ENCODE assay signal across 8 cellular contexts in the genomic region with DNA sequence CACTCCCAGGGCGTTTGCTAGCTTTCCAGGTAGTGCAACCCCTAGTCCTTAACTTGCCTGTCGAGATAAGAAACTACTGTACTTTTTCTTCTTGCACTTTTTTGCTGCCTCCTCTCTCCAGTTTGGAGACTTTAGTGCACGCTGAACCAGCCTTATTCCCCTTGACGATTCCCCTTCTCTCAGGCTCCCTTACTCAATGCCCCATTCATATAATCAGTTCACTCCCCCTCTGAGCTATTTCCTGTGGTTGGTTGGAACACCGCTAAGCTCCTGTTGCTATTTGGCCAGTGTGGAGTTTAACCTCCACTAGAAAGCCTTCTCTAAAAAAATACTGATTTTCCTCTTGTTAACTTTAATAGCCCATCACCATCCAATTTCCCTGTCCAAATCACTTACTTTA. TPM values are rescaled to one million over a fixed set of nuclear protein-coding genes. Genes with fewer than 3 reads are reported as not detected.
A peak's percentile ranks its signal among the peaks of the same experiment; 100 is the strongest.
DNase-seq lines count a peak whose midpoint lies in the region; ATAC-seq, FAIRE-seq and TF ChIP-seq lines count a peak whose summit lies in the region.

No MANE protein-coding gene starts in this region.

- SMC1A ChIA-PET in GM12878 (lab: Charles Lee; ENCODE audit: uncharacterized antibody, unreplicated experiment) = interaction anchor here (0.8 to 3.0 kb wide), 13 partner anchors 9 to 233 kb away, joined by 3 to 16 read pairs (median 4); no protein-coding TSS in a partner anchor

- H3K36me3 ChIP-seq in BJ (ENCODE audit: control insufficient read depth, insufficient read depth, low read length) (no peaks in the 10 kb centered on the region), GM23248 (ENCODE audit: low read depth) (no peaks in the 10 kb centered on the region), GM12878 (ENCODE audit: control insufficient read depth in 2 of 2, insufficient read depth in 2 of 2, low read length in 1 of 2) (peaks cover 0 to 2% of the 10 kb centered on the region in 2 experiments; a peak in 1 of 4 replicates), iPS DF 6.9 (ENCODE audit: control insufficient read depth, insufficient read depth, low read length) (no peaks in the 10 kb centered on the region), gastrocnemius medialis (no peaks in the 10 kb centered on the region)

- POLR2A ChIA-PET in BJ (lab: Charles Lee) = interaction anchor here (0.7 kb wide), 1 partner anchor 206 kb away, joined by 3 read pairs; no protein-coding TSS in a partner anchor
- POLR2A ChIA-PET in GM12878 (lab: Charles Lee) = interaction anchor here (0.5 to 2.1 kb wide), 11 partner anchors 14 to 255 kb away, joined by 3 to 6 read pairs (median 4); a partner anchor contains a TSS

- H3K9ac ChIP-seq in GM23248 (peak overlapping the region; percentile 92), GM12878 (ENCODE audit: control insufficient read depth, insufficient read depth, low read length) (peak overlapping the region; percentile 92)

- H3K4me2 ChIP-seq in GM23248 (ENCODE audit: unreplicated experiment) (peak overlapping the region; percentile 84), GM12878 (ENCODE audit: control insufficient read depth, insufficient read depth) (peak overlapping the region; percentile 92)

- peaks cover 15% of the 10 kb centered on the region for H3F3A ChIP-seq in GM23248 (ENCODE audit: insufficient read depth)

- H3K4me3 ChIP-seq in BJ (ENCODE audit: low read depth, low read length) (peak overlapping the region; percentile 85), GM23248 (peak overlapping the region; percentile 81), GM12878 (peak overlapping the region; percentile 86), iPS DF 6.9 (ENCODE audit: low read length) (peak overlapping the region; percentile 91), gastrocnemius medialis (peak overlapping the region; percentile 78 to 90 (median 82))

- TF ChIP-seq POLR2A in GM12878 (IDR thresholded peaks at IDR 0.05; ENCODE audit: low read depth, low read length) (no peak), gastrocnemius medialis (IDR thresholded peaks at IDR 0.05) (no peak)

- DNase-seq in BJ (ENCODE audit: low read depth) (no peak), GM23248 (peak; percentile 73), NCI-H82 (lab: John Stamatoyannopoulos, UW) (peak; percentile 72), GM12878 (ENCODE audit: low read depth, low spot score) (no peak), iPS DF 6.9 (ENCODE audit: low read depth, low spot score) (no peak), gastrocnemius medialis (no peak)

- no peak for TF ChIP-seq EP300 in GM12878 (IDR thresholded peaks at IDR 0.05; ENCODE audit: borderline replicate concordance in 1 of 2, control insufficient read depth in 1 of 2, low read depth in 2 of 2, low read length in 2 of 2)

- no peaks in the 10 kb centered on the region for H3K9me3 ChIP-seq in GM23248 (ENCODE audit: low read depth)
- no peaks in the 10 kb centered on the region for H3K9me3 ChIP-seq in GM12878 (replicated peaks; ENCODE audit: control insufficient read depth, insufficient read depth, low read length)
- no peaks in the 10 kb centered on the region for H3K9me3 ChIP-seq in iPS DF 6.9 (ENCODE audit: control insufficient read depth, insufficient read depth, low read length)
- no peaks in the 10 kb centered on the region for H3K9me3 ChIP-seq in gastrocnemius medialis

- H2AFZ ChIP-seq in GM23248 (peak overlapping the region; percentile 91), GM12878 (ENCODE audit: control insufficient read depth, low read depth, low read length) (peak overlapping the region; percentile 93)

- CTCF ChIA-PET in BJ (lab: Yijun Ruan, JAX) (interaction anchor here (0.7 to 1.6 kb wide), 4 partner anchors 19 to 44 kb away, joined by 3 to 4 read pairs (median 3); no protein-coding TSS in a partner anchor), GM12878 (lab: Yijun Ruan, JAX) (interaction anchor here (0.8 to 3.5 kb wide), 9 partner anchors 18 to 235 kb away, joined by 3 to 22 read pairs (median 6); no protein-coding TSS in a partner anchor)

- FAIRE-seq in GM12878 (lab: Jason Lieb, UNC) = no peak

- RAD21 ChIA-PET in GM12878 (lab: Charles Lee; ENCODE audit: unreplicated experiment) = interaction anchor here (0.7 to 3.1 kb wide), 10 partner anchors 24 to 255 kb away, joined by 3 to 18 read pairs (median 4); a partner anchor contains a TSS

- peaks cover 46% of the 10 kb centered on the region for H3K79me2 ChIP-seq in GM23248 (ENCODE audit: insufficient read depth)
- peaks cover 12% of the 10 kb centered on the region for H3K79me2 ChIP-seq in GM12878 (ENCODE audit: control insufficient read depth, insufficient read depth, low read length)

- in situ Hi-C loops in GM23248 (cut with MboI) (no loop called here), GM12878 (cut with MboI) (no loop called here), gastrocnemius medialis (cut with MboI; ENCODE audit: low sequenced_read_pairs in 4 of 4) (no loop called here)

- no peak for TF ChIP-seq RAD21 in GM12878 (IDR thresholded peaks at IDR 0.05; ENCODE audit: insufficient read depth, low read depth, low read length)

- H4K20me1 ChIP-seq in GM23248 (ENCODE audit: insufficient read depth) (no peaks in the 10 kb centered on the region), GM12878 (ENCODE audit: control insufficient read depth, insufficient read depth) (no peaks in the 10 kb centered on the region)

- no peaks in the 10 kb centered on the region for H3K27me3 ChIP-seq in BJ (ENCODE audit: control insufficient read depth, insufficient read depth, low read length)
- no peaks in the 10 kb centered on the region for H3K27me3 ChIP-seq in GM23248 (replicated peaks; ENCODE audit: insufficient read depth)
- no peaks in the 10 kb centered on the region for H3K27me3 ChIP-seq in GM12878 (replicated peaks in 1 of 2; ENCODE audit: control insufficient read depth in 2 of 2, insufficient read depth in 2 of 2, low read length in 1 of 2)
- no peaks in the 10 kb centered on the region for H3K27me3 ChIP-seq in iPS DF 6.9 (ENCODE audit: control insufficient read depth, insufficient read depth, low read length)
- no peaks in the 10 kb centered on the region for H3K27me3 ChIP-seq in gastrocnemius medialis

- intact Hi-C loops in GM12878 (cut with micrococcal nuclease; ENCODE audit: unreplicated experiment) = loop anchor here (2.0 to 5.0 kb wide), 4 partner anchors 42 to 105 kb away; a partner anchor contains a TSS
- intact Hi-C loops in gastrocnemius medialis (cut with DNase I; ENCODE audit: low total_unique reads) = loop anchor here (2.0 to 5.0 kb wide), 4 partner anchors 84 to 345 kb away; a partner anchor contains a TSS

- no TSS peak for BruUV-seq in GM12878 (replicated peaks; lab: Mats Ljungman, UMichigan)

- peaks cover 18% of the 10 kb centered on the region for H3K4me1 ChIP-seq in GM23248 (ENCODE audit: insufficient read depth)
- H3K4me1 ChIP-seq in GM12878 (ENCODE audit: control insufficient read depth, insufficient read depth, low read length) = peaks cover 13% of the 10 kb centered on the region
- no peaks in the 10 kb centered on the region for H3K4me1 ChIP-seq in iPS DF 6.9 (ENCODE audit: control insufficient read depth, insufficient read depth, low read length)
- peaks cover 18 to 29% of the 10 kb centered on the region in 2 donors for H3K4me1 ChIP-seq in gastrocnemius medialis

- peak; percentile 49 for ATAC-seq in GM12878
- no peak for ATAC-seq in gastrocnemius medialis
- no peak for ATAC-seq in HG03196 (IDR thresholded peaks at IDR 0.05; ENCODE audit: unreplicated experiment)
- no peak for ATAC-seq in GM19463 (IDR thresholded peaks at IDR 0.05; ENCODE audit: unreplicated experiment)

- TF ChIP-seq CTCF in BJ (IDR thresholded peaks at IDR 0.05; ENCODE audit: insufficient read depth, low read depth, low read length) (no peak), GM12878 (IDR thresholded peaks at IDR 0.05 in 2 of 3, conservative IDR thresholded peaks at IDR 0.05 in 1 of 3; ENCODE audit: control insufficient read depth in 2 of 3, extremely low read depth in 1 of 3, insufficient read depth in 1 of 3, low read depth in 3 of 3, low read length in 3 of 3) (no peak), gastrocnemius medialis (IDR thresholded peaks at IDR 0.05 in 4 of 5, conservative IDR thresholded peaks at IDR 0.05 in 1 of 5) (no peak)

- 0 to 2% methylated on average over 5 of the region's 5 CpGs for WGBS in GM23248 (ENCODE audit: low coverage in 1 of 2, low lambda C conversion rate in 2 of 2, missing lambda C conversion rate in 2 of 2), 2 experiments
- 11% methylated on average over 5 of the region's 5 CpGs for WGBS in GM12878 (ENCODE audit: insufficient coverage, insufficient replicate concordance, low lambda C conversion rate, missing lambda C conversion rate)
- WGBS in iPS DF 6.9 (ENCODE audit: insufficient coverage, insufficient read length) = no CpG with 5 or more reads among the region's 5 CpGs

- H3K27ac ChIP-seq in GM23248 = peak overlapping the region; percentile 96
- H3K27ac ChIP-seq in GM12878 (ENCODE audit: control insufficient read depth, insufficient read depth) = peak overlapping the region; percentile 94
- no peak overlapping the region for H3K27ac ChIP-seq in iPS DF 6.9 (ENCODE audit: low read length)
- peak overlapping the region; percentile 95 to 98 (median 96) for H3K27ac ChIP-seq in gastrocnemius medialis

- H3K9me2 ChIP-seq in GM23248 (ENCODE audit: insufficient read depth) = no peaks in the 10 kb centered on the region; the same call in 1 of the 2 replicates

RNA-seq across cellular contexts. Expression of a gene that starts 0.7 kb away (rescaled TPM):
- polyA plus RNA-seq in BJ (2011; rRNA removed) = 15.4 and 25.6 TPM in 2 replicates
- polyA minus RNA-seq in BJ (2011; rRNA and poly(A)+ RNA removed) = 8.5 and 10.9 TPM in 2 replicates
- total RNA-seq in GM23248 (2014; rRNA removed; shearing (Covaris generic)) = 38.4 and 41.4 TPM in 2 replicates
- 23.4 and 25.4 TPM in 2 replicates for polyA plus RNA-seq in GM23248 (2016; fragmentation: Nextera tagmentation; extraction: Ambion mirVana)
- 17.2 and 18.1 TPM in 2 replicates for total RNA-seq in GM12878 (2013; cell fraction: nucleolus; rRNA removed)
- 17.7 and 23.0 TPM in 2 replicates for total RNA-seq in GM12878 (2014; rRNA removed)
- 13.9 and 14.2 TPM in 2 replicates for total RNA-seq in GM12878 (2014; rRNA removed; fragmentation: Illumina TruSeq; extraction: Trizol)
- 11.4 and 11.9 TPM in 2 replicates for total RNA-seq in GM12878 (2021)
- 5.5 TPM for polyA plus RNA-seq in GM12878 (2011; ENCODE audit: low read depth)
- 19.1 and 28.4 TPM in 2 replicates for polyA plus RNA-seq in GM12878 (2011; rRNA removed)
- polyA plus RNA-seq in GM12878 (2011; cell fraction: cytosol; rRNA removed) = 10.0 and 11.6 TPM in 2 replicates
- 5.3 and 6.3 TPM in 2 replicates for polyA plus RNA-seq in GM12878 (2011; cell fraction: nucleus; rRNA removed)
- polyA plus RNA-seq in GM12878 (2012) = 7.0 and 11.6 TPM in 2 replicates
- polyA plus RNA-seq in GM12878 (2014; fragmentation: Illumina TruSeq; extraction: Trizol) = 13.1 and 15.5 TPM in 2 replicates
- 1 to 10 TPM; 4.6 to 5.2 TPM for polyA plus RNA-seq in GM12878 (2014; fragmentation: Nextera tagmentation; extraction: Ambion mirVana)
- 10.1 and 10.7 TPM in 2 replicates for polyA plus RNA-seq in GM12878 (2014; rRNA removed)
- 10 to 100 TPM; 14.9 to 15.6 TPM for polyA plus RNA-seq in GM12878 (2016; fragmentation: Nextera tagmentation; extraction: Ambion mirVana)
- polyA minus RNA-seq in GM12878 (2011; rRNA and poly(A)+ RNA removed) = 14.8 and 17.3 TPM in 2 replicates
- 4.9 and 6.1 TPM in 2 replicates for polyA minus RNA-seq in GM12878 (2011; cell fraction: cytosol; rRNA and poly(A)+ RNA removed)
- polyA minus RNA-seq in GM12878 (2011; cell fraction: nucleus; rRNA and poly(A)+ RNA removed) = 6.2 and 9.1 TPM in 2 replicates
- 10 to 100 TPM in 3 of 4 donors, 1 to 10 TPM in 1; 6.3 to 13.6 (median 10.3) TPM for total RNA-seq in gastrocnemius medialis

RNA-seq across cellular contexts. Expression of a gene that starts 49.7 kb away (rescaled TPM):
- polyA plus RNA-seq in BJ (2011; rRNA removed) = 5.5 and 7.9 TPM in 2 replicates
- polyA minus RNA-seq in BJ (2011; rRNA and poly(A)+ RNA removed) = 8.4 and 12.5 TPM in 2 replicates
- 2.8 and 3.0 TPM in 2 replicates for total RNA-seq in GM23248 (2014; rRNA removed; shearing (Covaris generic))
- 0.74 and 1.1 TPM in 2 replicates for polyA plus RNA-seq in GM23248 (2016; fragmentation: Nextera tagmentation; extraction: Ambion mirVana)
- 142 and 202 TPM in 2 replicates for total RNA-seq in GM12878 (2013; cell fraction: nucleolus; rRNA removed)
- 25.1 and 27.3 TPM in 2 replicates for total RNA-seq in GM12878 (2014; rRNA removed)
- 33.0 and 33.9 TPM in 2 replicates for total RNA-seq in GM12878 (2014; rRNA removed; fragmentation: Illumina TruSeq; extraction: Trizol)
- total RNA-seq in GM12878 (2021) = 41.6 and 44.2 TPM in 2 replicates
- polyA plus RNA-seq in GM12878 (2011; ENCODE audit: low read depth) = 17.2 TPM
- polyA plus RNA-seq in GM12878 (2011; rRNA removed) = 75.3 and 85.8 TPM in 2 replicates
- 42.0 and 85.2 TPM in 2 replicates for polyA plus RNA-seq in GM12878 (2011; cell fraction: cytosol; rRNA removed)
- 28.8 and 32.3 TPM in 2 replicates for polyA plus RNA-seq in GM12878 (2011; cell fraction: nucleus; rRNA removed)
- 21.7 and 33.5 TPM in 2 replicates for polyA plus RNA-seq in GM12878 (2012)
- 36.0 and 39.4 TPM in 2 replicates for polyA plus RNA-seq in GM12878 (2014; fragmentation: Illumina TruSeq; extraction: Trizol)
- 1 to 10 TPM; 3.9 to 5.0 TPM for polyA plus RNA-seq in GM12878 (2014; fragmentation: Nextera tagmentation; extraction: Ambion mirVana)
- polyA plus RNA-seq in GM12878 (2014; rRNA removed) = 24.4 and 28.5 TPM in 2 replicates
- 1 to 10 TPM; 8.5 to 9.7 TPM for polyA plus RNA-seq in GM12878 (2016; fragmentation: Nextera tagmentation; extraction: Ambion mirVana)
- polyA minus RNA-seq in GM12878 (2011; rRNA and poly(A)+ RNA removed) = 89.2 and 103 TPM in 2 replicates
- 32.7 and 33.5 TPM in 2 replicates for polyA minus RNA-seq in GM12878 (2011; cell fraction: cytosol; rRNA and poly(A)+ RNA removed)
- 24.2 and 25.1 TPM in 2 replicates for polyA minus RNA-seq in GM12878 (2011; cell fraction: nucleus; rRNA and poly(A)+ RNA removed)
- total RNA-seq in gastrocnemius medialis = 10 to 100 TPM; 10.9 to 15.7 (median 13.3) TPM

Comparison
In these comparisons a context has a peak if more than half of its experiments do, and no peak if none do; other contexts are left out.
1. DNase-seq: peak in GM23248 (single experiment) and NCI-H82 (single experiment); none in BJ (single experiment), GM12878 (single experiment), iPS DF 6.9 (single experiment) and gastrocnemius medialis (0 of 2).
2. Peak in every context shown above with its lines, with median percentiles within 50 percentile points of each other: H3K4me3 ChIP-seq.